25 cellular contexts compared by ENCODE assay signal in genomic region chr12:68376901-68377300, GRCh38. TPM values are rescaled to one million over a fixed set of nuclear protein-coding genes. Genes with fewer than 3 reads are reported as not detected.
DNase-seq lines count a peak whose midpoint lies in the region; TF ChIP-seq lines count a peak whose summit lies in the region.
"Had no signal": no experiment of that assay in that cellular context is flagged by ENCODE, and none has a peak within 500 bp of the region (broad histone marks: within the 10 kb centered on the region; RNA-seq: fewer than 3 reads in every experiment).

No MANE protein-coding gene starts in this region.

- H3F3A ChIP-seq in smooth muscle cell (ENCODE audit: low read depth) = no peaks in the 10 kb centered on the region

- no peak overlapping the region for H4K8ac ChIP-seq in neuronal stem cell (ENCODE audit: low read depth, low read length)

- DNase-seq in NCI-H128 (lab: John Stamatoyannopoulos, UW; ENCODE audit: unreplicated experiment) = peak; percentile 41
- peak; percentile 52 for DNase-seq in NCI-H2107 (lab: John Stamatoyannopoulos, UW)
- peak; percentile 13 for DNase-seq in SK-N-DZ (ENCODE audit: low spot score)
- no peak for DNase-seq in smooth muscle cell (lab: John Stamatoyannopoulos, UW; ENCODE audit: unreplicated experiment)
- no peak for DNase-seq in esophagus muscularis mucosa (ENCODE audit: extremely low spot score)
- DNase-seq in neuronal stem cell (ENCODE audit: low spot score) = no peak
- DNase-seq in iPS-NIHi11 (ENCODE audit: low spot score) = no peak
- no peak for DNase-seq in KBM-7
- DNase-seq: CD4-positive, CD25-positive, alpha-beta regulatory T cell; COR-L47; DND-41; GM23248; H9; HFFc6; KG1; NCI-H1105; NCI-H1694 treated with DMSO at 0.1 percent for 48 hours; NCI-H2171; NCI-H345; NCI-H524; PC-3; SHP77 treated with DMSO at 0.1 percent for 48 hours; SK-N-SH had no signal

- no peaks in the 10 kb centered on the region for H4K20me1 ChIP-seq in smooth muscle cell (ENCODE audit: low read depth)

- H3K18ac ChIP-seq in neuronal stem cell (ENCODE audit: low read length) = no peak overlapping the region

- H3K27me3 ChIP-seq in smooth muscle cell (ENCODE audit: low read depth) (no peaks in the 10 kb centered on the region), esophagus muscularis mucosa (no peaks in the 10 kb centered on the region), neuronal stem cell (ENCODE audit: control insufficient read depth in 3 of 3, insufficient read depth in 3 of 3, low read depth in 1 of 3, low read length in 3 of 3) (no peaks in the 10 kb centered on the region)

- H2AFZ ChIP-seq in smooth muscle cell (ENCODE audit: low read depth) (peak overlapping the region; percentile 35), neuronal stem cell (ENCODE audit: low read length) (no peak overlapping the region)
- H2AFZ ChIP-seq: GM23248 had no signal

- H3K79me1 ChIP-seq in neuronal stem cell (ENCODE audit: low read depth, low read length) = no peaks in the 10 kb centered on the region

- H3K4me3 ChIP-seq in smooth muscle cell = no peak overlapping the region
- no peak overlapping the region for H3K4me3 ChIP-seq in esophagus muscularis mucosa
- H3K4me3 ChIP-seq in neuronal stem cell (ENCODE audit: low read length in 2 of 2) = no peak overlapping the region
- H3K4me3 ChIP-seq: GM12878, GM23248 had no signal

- H3K79me2 ChIP-seq in smooth muscle cell (ENCODE audit: low read depth) = no peaks in the 10 kb centered on the region

- in situ Hi-C loops in KBM-7 (cut with MboI; ENCODE audit: low pct_unique_long_range_greater_than_20kb, low sequenced_read_pairs) = no loop called here

- intact Hi-C loops in esophagus muscularis mucosa (cut with DNase I) = no loop called here

- no peak overlapping the region for H2AK5ac ChIP-seq in neuronal stem cell (ENCODE audit: low read depth, low read length)

- no peak overlapping the region for H3K23ac ChIP-seq in neuronal stem cell (ENCODE audit: low read depth, low read length, poor library complexity)

- WGBS in smooth muscle cell (ENCODE audit: low lambda C conversion rate) = 36% methylated on average over 7 of the region's 7 CpGs
- 90% methylated on average over 7 of the region's 7 CpGs for WGBS in esophagus muscularis mucosa
- no CpG with 5 or more reads among the region's 7 CpGs for WGBS in neuronal stem cell (ENCODE audit: extremely low coverage in 2 of 2, insufficient read length in 2 of 2, insufficient replicate concordance in 1 of 2), 2 donors

- H3K4ac ChIP-seq in neuronal stem cell (ENCODE audit: low read length) = no peak overlapping the region

- no peak overlapping the region for H4K91ac ChIP-seq in neuronal stem cell (ENCODE audit: low read depth, low read length, poor library complexity)

- H3K4me1 ChIP-seq in smooth muscle cell (ENCODE audit: low read depth) (no peaks in the 10 kb centered on the region), esophagus muscularis mucosa (peaks cover 18 to 33% (median 20%) of the 10 kb centered on the region in 4 donors), neuronal stem cell (ENCODE audit: control insufficient read depth in 2 of 2, insufficient read depth in 1 of 2, low read depth in 1 of 2, low read length in 2 of 2) (peaks cover 0 to 2% of the 10 kb centered on the region in 2 donors)

- H3K36me3 ChIP-seq in smooth muscle cell (ENCODE audit: low read depth) = no peaks in the 10 kb centered on the region
- no peaks in the 10 kb centered on the region for H3K36me3 ChIP-seq in esophagus muscularis mucosa
- no peaks in the 10 kb centered on the region for H3K36me3 ChIP-seq in neuronal stem cell (replicated peaks in 1 of 2; ENCODE audit: control insufficient read depth in 2 of 2, insufficient read depth in 2 of 2, low read length in 2 of 2)

- no peak overlapping the region for H2BK120ac ChIP-seq in neuronal stem cell (ENCODE audit: low read depth, low read length)

- no peak overlapping the region for H3K4me2 ChIP-seq in smooth muscle cell
- H3K4me2 ChIP-seq in neuronal stem cell (ENCODE audit: insufficient read depth, low read length, poor library complexity, severe bottlenecking) = no peak overlapping the region
- H3K4me2 ChIP-seq: SK-N-SH had no signal

- no peak overlapping the region for H2BK5ac ChIP-seq in neuronal stem cell (ENCODE audit: low read length)

- H3K9ac ChIP-seq in smooth muscle cell (ENCODE audit: low read depth) (no peak overlapping the region), neuronal stem cell (ENCODE audit: low read depth, low read length, poor library complexity) (no peak overlapping the region)
- H3K9ac ChIP-seq: GM23248, SK-N-SH had no signal

- no peaks in the 10 kb centered on the region for H3K9me3 ChIP-seq in smooth muscle cell (replicated peaks; ENCODE audit: low read depth)
- H3K9me3 ChIP-seq in esophagus muscularis mucosa = no peaks in the 10 kb centered on the region
- no peaks in the 10 kb centered on the region for H3K9me3 ChIP-seq in neuronal stem cell (replicated peaks in 1 of 2; ENCODE audit: control insufficient read depth in 2 of 2, insufficient read depth in 1 of 2, low read depth in 1 of 2, low read length in 2 of 2)
- H3K9me3 ChIP-seq: SK-N-SH had no signal

- no peak for TF ChIP-seq CTCF in smooth muscle cell (IDR thresholded peaks at IDR 0.05; ENCODE audit: borderline replicate concordance, insufficient read depth, poor library complexity, severe bottlenecking)
- no peak for TF ChIP-seq CTCF in esophagus muscularis mucosa (IDR thresholded peaks at IDR 0.05)

- TF ChIP-seq EP300 in esophagus muscularis mucosa (IDR thresholded peaks at IDR 0.05) = no peak

- H3K14ac ChIP-seq in neuronal stem cell (ENCODE audit: low read length) = no peak overlapping the region

- H2BK15ac ChIP-seq in neuronal stem cell (ENCODE audit: low read length) = no peak overlapping the region

- H2BK12ac ChIP-seq in neuronal stem cell (ENCODE audit: low read length) = no peak overlapping the region

- H3K27ac ChIP-seq in smooth muscle cell (ENCODE audit: low read depth) = no peak overlapping the region
- no peak overlapping the region for H3K27ac ChIP-seq in esophagus muscularis mucosa (replicated peaks in 1 of 4)
- H3K27ac ChIP-seq in neuronal stem cell (replicated peaks; ENCODE audit: low read length) = no peak overlapping the region
- H3K27ac ChIP-seq: GM23248, RWPE1 had no signal

- no peak for TF ChIP-seq POLR2A in esophagus muscularis mucosa (IDR thresholded peaks at IDR 0.05; ENCODE audit: low read depth)

RNA-seq across cellular contexts. Expression of gene MDM1, which starts 44.7 kb away (rescaled TPM):
- 19.5 and 19.6 TPM in 2 replicates for polyA plus RNA-seq in SK-N-DZ (2014; cell fraction: cytosol; rRNA removed)
- 56.4 and 77.9 TPM in 2 replicates for polyA plus RNA-seq in SK-N-DZ (2014; cell fraction: nucleus; rRNA removed)
- total RNA-seq in smooth muscle cell (14.7 and 15.9 TPM in 2 replicates), esophagus muscularis mucosa (10 to 100 TPM; 11.3 to 33.2 (median 14.7) TPM)
- polyA plus RNA-seq in smooth muscle cell = 5.4 and 6.6 TPM in 2 replicates
- 15.0 TPM for polyA plus RNA-seq in neuronal stem cell (2013, experiment 1 of 2)
- polyA plus RNA-seq in neuronal stem cell (2013, experiment 2 of 2) = 14.8 TPM

Comparison
In these comparisons a context has a peak if more than half of its experiments do, and no peak if none do; other contexts are left out.
1. DNase-seq: peak in NCI-H128 (single experiment), NCI-H2107 (single experiment) and SK-N-DZ (single experiment); none in smooth muscle cell (single experiment), esophagus muscularis mucosa (single experiment), neuronal stem cell (single experiment), iPS-NIHi11 (single experiment) and KBM-7 (single experiment).